ENCODE assay signal across 17 cellular contexts in the genomic region with DNA sequence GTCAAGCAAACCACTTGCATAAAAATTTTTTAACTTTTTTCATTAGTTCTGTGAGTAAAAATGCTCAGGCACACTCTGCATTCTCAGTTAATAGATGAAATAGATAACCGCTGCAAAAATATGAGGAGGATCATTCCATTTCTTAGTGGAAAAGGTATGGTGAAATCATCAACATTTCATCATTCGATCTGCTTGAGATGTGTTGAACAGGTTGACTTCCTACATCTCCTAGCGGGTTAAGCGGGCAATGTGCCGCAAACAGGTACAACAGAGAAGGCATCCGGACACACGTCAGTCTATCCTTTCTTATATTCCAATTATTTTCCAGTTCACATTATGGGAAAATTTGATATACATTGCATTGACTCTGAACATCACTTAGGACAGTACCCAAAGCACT.
"Had no signal": no experiment of that assay in that cellular context is flagged by ENCODE, and none has a peak within 500 bp of the region (broad histone marks: within the 10 kb centered on the region; RNA-seq: fewer than 3 reads in every experiment).

No MANE protein-coding gene starts in this region.

- H3K4me3 Mint-ChIP-seq: activated naive CD8-positive, alpha-beta T cell treated with anti-CD3 and anti-CD28 coated beads, Interleukin-2, amount 10 ng/mL, durations not matched to agents 7 days and 5 days; activated T-cell treated with anti-CD3 and anti-CD28 coated beads, Interleukin-2, amount 50 U/mL, for 24 hours; naive B cell; T-cell had no signal

- H3K27ac Mint-ChIP-seq: activated naive CD8-positive, alpha-beta T cell treated with anti-CD3 and anti-CD28 coated beads, Interleukin-2, amount 10 ng/mL, durations not matched to agents 7 days and 5 days; stimulated activated naive CD8-positive, alpha-beta T cell treated with anti-CD3 and anti-CD28 coated beads, Interleukin-15, amount 100 ng/mL, for 72 hours; T-cell had no signal

- H3K27ac ChIP-seq: epithelial cell of prostate, lower lobe of right lung, ovary, suprapubic skin, tibial nerve had no signal

- H3K36me3 ChIP-seq: lower lobe of right lung, ovary, suprapubic skin, tibial nerve had no signal

- H3K36me3 Mint-ChIP-seq: naive B cell had no signal

- H3K27me3 Mint-ChIP-seq: activated T-cell treated with anti-CD3 and anti-CD28 coated beads, Interleukin-2, amount 50 U/mL, for 24 hours; naive B cell; T-cell had no signal

- H3K27me3 ChIP-seq: ovary, suprapubic skin, tibial nerve had no signal

- H3K9me3 ChIP-seq: lower lobe of right lung, ovary, suprapubic skin, tibial nerve had no signal

- H3K9me3 Mint-ChIP-seq: activated naive CD8-positive, alpha-beta T cell treated with anti-CD3 and anti-CD28 coated beads, Interleukin-2, amount 10 ng/mL, durations not matched to agents 7 days and 5 days; activated T-cell treated with anti-CD3 and anti-CD28 coated beads, Interleukin-2, amount 50 U/mL, for 24 hours; naive B cell; stimulated activated naive CD8-positive, alpha-beta T cell treated with anti-CD3 and anti-CD28 coated beads, Interleukin-15, amount 100 ng/mL, for 72 hours; T-cell had no signal

- ATAC-seq: lower lobe of right lung; right cardiac atrium; stimulated activated naive CD8-positive, alpha-beta T cell treated with anti-CD3 and anti-CD28 coated beads, Interleukin-15, amount 100 ng/mL, for 72 hours; T-cell had no signal

- DNase-seq: activated naive CD4-positive, alpha-beta T cell treated with Interleukin-2 at 50 U/mL for 16 hours; activated naive CD8-positive, alpha-beta T cell treated with anti-CD3 and anti-CD28 coated beads, Interleukin-2, amount 10 ng/mL, durations not matched to agents 7 days and 5 days; activated T-cell treated with anti-CD3 and anti-CD28 coated beads, Interleukin-2, amount 50 U/mL, for 24 hours; amygdala; cortex of kidney; kidney; lower lobe of right lung; naive B cell; ovary; right cardiac atrium; stimulated activated CD4-positive, alpha-beta T cell treated with anti-CD3 and anti-CD28 coated beads, Interleukin-12 subunit alpha, Interleukin-12 subunit beta, amount 100 ng/mL, for 4 hours; stimulated activated CD4-positive, alpha-beta T cell treated with anti-CD3 and anti-CD28 coated beads, Interleukin-4, amount 100 ng/mL, for 4 hours; stimulated activated naive CD8-positive, alpha-beta T cell treated with anti-CD3 and anti-CD28 coated beads, Interleukin-15, amount 100 ng/mL, for 72 hours; T-cell had no signal

- H3K4me3 ChIP-seq: lower lobe of right lung, ovary, suprapubic skin, tibial nerve had no signal
